ENCODE assay signal across 1 cellular context in the genomic region with DNA sequence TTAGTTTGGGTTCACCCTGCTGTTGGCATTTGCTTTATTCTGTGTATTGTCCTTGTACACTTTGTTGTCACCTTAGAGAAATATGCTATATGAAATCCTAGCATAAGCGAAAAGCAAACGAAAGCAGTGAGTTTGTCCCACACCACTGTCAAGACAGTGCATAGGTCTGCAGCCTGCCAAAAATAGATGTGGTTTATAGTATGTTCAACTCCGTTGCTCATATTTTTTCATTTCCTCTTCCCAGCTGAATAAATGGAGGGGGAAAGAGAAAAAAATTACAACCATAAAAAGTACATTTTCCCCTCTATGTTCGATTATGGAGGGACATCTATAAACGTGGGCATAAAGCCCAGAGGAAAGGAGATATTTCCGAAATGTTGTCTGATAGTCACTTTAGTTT.
TF ChIP-seq lines count a peak whose summit lies in the region.

No MANE protein-coding gene starts in this region.

TF ChIP-seq in HepG2, 621 proteins besides CTCF, POLR2A, EP300 and RAD21 (continued from another document):
- no peak for TF ChIP-seq ZNF547 (CRISPR knock-in tag; IDR thresholded peaks at IDR 0.05)
- TF ChIP-seq ZBTB7B (CRISPR knock-in tag; IDR thresholded peaks at IDR 0.05), result no peak
- TF ChIP-seq SKI (IDR thresholded peaks at IDR 0.05; ENCODE audit: partially characterized antibody), result no peak
- no peak for TF ChIP-seq NCOA1 (CRISPR knock-in tag; IDR thresholded peaks at IDR 0.05)
- no peak for TF ChIP-seq ZNF354B (CRISPR knock-in tag; IDR thresholded peaks at IDR 0.05)
- TF ChIP-seq AHR (CRISPR knock-in tag; IDR thresholded peaks at IDR 0.05), result no peak
- TF ChIP-seq, protein P1, sequence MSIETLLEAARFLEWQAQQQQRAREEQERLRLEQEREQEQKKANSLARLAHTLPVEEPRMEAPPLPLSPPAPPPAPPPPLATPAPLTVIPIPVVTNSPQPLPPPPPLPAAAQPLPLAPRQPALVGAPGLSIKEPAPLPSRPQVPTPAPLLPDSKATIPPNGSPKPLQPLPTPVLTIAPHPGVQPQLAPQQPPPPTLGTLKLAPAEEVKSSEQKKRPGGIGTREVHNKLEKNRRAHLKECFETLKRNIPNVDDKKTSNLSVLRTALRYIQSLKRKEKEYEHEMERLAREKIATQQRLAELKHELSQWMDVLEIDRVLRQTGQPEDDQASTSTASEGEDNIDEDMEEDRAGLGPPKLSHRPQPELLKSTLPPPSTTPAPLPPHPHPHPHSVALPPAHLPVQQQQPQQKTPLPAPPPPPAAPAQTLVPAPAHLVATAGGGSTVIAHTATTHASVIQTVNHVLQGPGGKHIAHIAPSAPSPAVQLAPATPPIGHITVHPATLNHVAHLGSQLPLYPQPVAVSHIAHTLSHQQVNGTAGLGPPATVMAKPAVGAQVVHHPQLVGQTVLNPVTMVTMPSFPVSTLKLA (IDR thresholded peaks at IDR 0.05), result no peak
- TF ChIP-seq ZNF33B (CRISPR knock-in tag; IDR thresholded peaks at IDR 0.05), result no peak
